In the genomic region with DNA sequence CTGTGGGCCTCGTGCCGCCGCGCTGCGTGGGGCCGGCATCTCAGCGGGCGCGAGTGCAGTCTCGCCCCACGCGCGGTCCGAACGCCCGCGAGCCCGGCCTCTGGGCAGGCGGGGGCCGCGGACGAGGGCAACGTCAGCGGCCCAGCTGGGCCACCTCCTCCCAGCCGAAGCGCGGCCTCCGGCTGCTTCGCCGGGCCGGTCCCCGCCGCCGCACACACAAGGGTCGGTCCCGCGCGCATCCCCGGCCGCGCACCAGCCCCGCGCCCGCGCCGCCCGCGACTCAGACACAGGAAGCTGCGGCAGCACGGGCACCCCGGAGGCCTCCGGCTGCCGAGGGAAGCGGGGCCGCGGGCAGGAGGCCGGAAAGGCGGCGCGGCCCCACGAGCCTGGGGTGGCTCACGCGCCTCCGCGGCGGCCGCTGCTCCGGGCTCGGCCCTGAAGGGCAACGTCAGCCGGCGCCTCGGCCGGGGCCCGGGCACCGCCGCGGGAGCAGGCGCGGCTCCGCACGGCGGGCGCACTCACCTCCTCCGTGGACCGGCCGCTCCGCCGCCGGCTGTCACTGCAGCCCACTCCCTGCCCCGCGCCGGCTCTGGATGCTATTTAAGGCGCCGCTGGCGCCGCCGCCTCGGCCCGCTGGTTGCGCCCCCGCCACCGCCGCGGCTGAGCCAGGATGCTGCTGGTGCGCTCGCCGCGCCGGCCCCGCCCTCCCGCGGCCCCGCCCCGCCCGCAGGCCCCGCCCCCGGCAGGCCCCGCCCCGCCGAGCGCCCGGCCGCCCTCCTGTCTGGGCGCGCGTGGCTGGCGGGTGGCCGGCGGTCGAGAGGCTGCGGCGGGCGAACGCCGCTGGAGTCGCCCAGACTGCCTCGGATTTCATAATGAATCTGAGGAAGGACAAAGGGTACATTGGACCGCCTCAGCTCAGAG, we compare ENCODE assay signal across 8 cellular contexts. TPM values are rescaled to one million over a fixed set of nuclear protein-coding genes. Genes with fewer than 3 reads are reported as not detected.
DNase-seq lines count a peak whose midpoint lies in the region; ATAC-seq and FAIRE-seq lines count a peak whose summit lies in the region.

A gene with protein sequence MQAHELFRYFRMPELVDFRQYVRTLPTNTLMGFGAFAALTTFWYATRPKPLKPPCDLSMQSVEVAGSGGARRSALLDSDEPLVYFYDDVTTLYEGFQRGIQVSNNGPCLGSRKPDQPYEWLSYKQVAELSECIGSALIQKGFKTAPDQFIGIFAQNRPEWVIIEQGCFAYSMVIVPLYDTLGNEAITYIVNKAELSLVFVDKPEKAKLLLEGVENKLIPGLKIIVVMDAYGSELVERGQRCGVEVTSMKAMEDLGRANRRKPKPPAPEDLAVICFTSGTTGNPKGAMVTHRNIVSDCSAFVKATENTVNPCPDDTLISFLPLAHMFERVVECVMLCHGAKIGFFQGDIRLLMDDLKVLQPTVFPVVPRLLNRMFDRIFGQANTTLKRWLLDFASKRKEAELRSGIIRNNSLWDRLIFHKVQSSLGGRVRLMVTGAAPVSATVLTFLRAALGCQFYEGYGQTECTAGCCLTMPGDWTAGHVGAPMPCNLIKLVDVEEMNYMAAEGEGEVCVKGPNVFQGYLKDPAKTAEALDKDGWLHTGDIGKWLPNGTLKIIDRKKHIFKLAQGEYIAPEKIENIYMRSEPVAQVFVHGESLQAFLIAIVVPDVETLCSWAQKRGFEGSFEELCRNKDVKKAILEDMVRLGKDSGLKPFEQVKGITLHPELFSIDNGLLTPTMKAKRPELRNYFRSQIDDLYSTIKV (minus strand): TSS at position 575 of the 921 bp plus-strand sequence. CDS start 22,454 bp downstream, outside the sequence.

- DNase-seq in DMS153 (lab: John Stamatoyannopoulos, UW) (peak; percentile 15), HTR-8/SVneo (ENCODE audit: insufficient read length, low spot score) (peak; percentile 86), SJSA1 (ENCODE audit: low read depth in 1 of 2, low spot score in 2 of 2) (peak; percentile 61 to 73), globus pallidus (ENCODE audit: low spot score) (peak; percentile 85), occipital lobe (lab: John Stamatoyannopoulos, UW) (peak; percentile 80)
- peak; percentile 43 to 76 (median 60) for DNase-seq in activated naive CD4-positive, alpha-beta T cell (lab: John Stamatoyannopoulos, UW)

- H3K36me3 ChIP-seq in SJSA1: peaks cover 7% of the 10 kb centered on the region

- H3K27me3 ChIP-seq in SJSA1 (replicated peaks): peaks cover 11% of the 10 kb centered on the region; the same call in 1 of the 2 replicates

- peak; percentile 36 for FAIRE-seq in HTR-8/SVneo (lab: Jason Lieb, UNC)

- ATAC-seq in GM21367 (IDR thresholded peaks at IDR 0.05; ENCODE audit: unreplicated experiment): peak; percentile 52

- peak within 1 kb of the TSS; percentile 95 for H3K4me3 ChIP-seq in SJSA1

- H3K27ac ChIP-seq in SJSA1 (peak within 1 kb of the TSS; percentile 58; the same call in 1 of the 2 replicates), temporal lobe (ENCODE audit: low read depth, low read length) (peak within 1 kb of the TSS; percentile 33)

- peaks cover 20% of the 10 kb centered on the region for H3K4me1 ChIP-seq in SJSA1 (replicated peaks)

- H3K9me3 ChIP-seq in SJSA1 (replicated peaks): peaks cover 6% of the 10 kb centered on the region

RNA-seq across cellular contexts. Expression of the gene that starts here (rescaled TPM):
- 16.4 and 33.7 TPM in 2 replicates for total RNA-seq in SJSA1 (2014; rRNA removed; shearing (Covaris generic))
- total RNA-seq in occipital lobe (31.4 TPM), temporal lobe (34.7 TPM)

Comparison
In these comparisons a context has a peak if more than half of its experiments do, and no peak if none do; other contexts are left out.
1. Peak in every context shown above with its lines: DNase-seq, ATAC-seq, H3K4me3 ChIP-seq and H3K27ac ChIP-seq.
2. DNase-seq: peak in every context shown above with its lines; median percentile 86 in HTR-8/SVneo; 85 in globus pallidus; 80 in occipital lobe; 67 in SJSA1; 60 in activated naive CD4-positive, alpha-beta T cell; 15 in DMS153.